ENCODE assay signal across 13 cellular contexts in the genomic region with DNA sequence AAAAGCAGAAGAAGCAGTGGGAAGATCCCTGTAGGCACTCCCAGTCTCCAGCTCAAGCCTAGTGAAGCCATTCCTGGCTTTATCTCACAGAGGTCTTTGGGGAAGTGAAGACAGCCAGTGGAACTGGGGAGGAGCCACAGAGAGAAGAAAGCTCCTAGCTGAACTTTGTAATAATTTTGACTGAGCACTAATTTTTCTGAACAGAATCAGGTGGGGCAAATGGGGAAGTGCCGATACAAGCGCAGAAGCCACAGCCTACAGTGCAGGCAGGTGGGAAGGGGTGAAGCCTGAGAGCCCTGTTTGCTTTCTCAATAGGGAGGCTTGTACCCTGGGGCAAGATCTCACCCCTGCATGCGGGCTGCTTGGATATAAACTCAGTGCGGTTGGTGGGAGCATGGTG. TPM values are rescaled to one million over a fixed set of nuclear protein-coding genes. Genes with fewer than 3 reads are reported as not detected.
DNase-seq lines count a peak whose midpoint lies in the region; ATAC-seq and TF ChIP-seq lines count a peak whose summit lies in the region.
"Had no signal": no experiment of that assay in that cellular context is flagged by ENCODE, and none has a peak within 500 bp of the region (broad histone marks: within the 10 kb centered on the region; RNA-seq: fewer than 3 reads in every experiment).

No MANE protein-coding gene starts in this region.

- H3K27ac Mint-ChIP-seq in GM23338: no peak overlapping the region
- H3K27ac Mint-ChIP-seq in activated naive CD8-positive, alpha-beta T cell treated with anti-CD3 and anti-CD28 coated beads for 36 hours: no peak overlapping the region
- H3K27ac Mint-ChIP-seq: effector memory CD8-positive, alpha-beta T cell had no signal

- H3K36me3 Mint-ChIP-seq in GM23338 (ENCODE audit: low read depth): no peaks in the 10 kb centered on the region; the same call in 2 of the 3 replicates
- H3K36me3 Mint-ChIP-seq in activated naive CD8-positive, alpha-beta T cell treated with anti-CD3 and anti-CD28 coated beads for 36 hours: peaks cover 5% of the 10 kb centered on the region

- TF ChIP-seq CTCF in GM23338 (conservative IDR thresholded peaks at IDR 0.05; ENCODE audit: low read depth in 2 of 2) (no peak), colonic mucosa (IDR thresholded peaks at IDR 0.05) (no peak), thoracic aorta (IDR thresholded peaks at IDR 0.05) (no peak), ovary (IDR thresholded peaks at IDR 0.05) (no peak)

- H3K4me3 Mint-ChIP-seq in GM23338: no peak overlapping the region
- no peak overlapping the region for H3K4me3 Mint-ChIP-seq in activated naive CD8-positive, alpha-beta T cell treated with anti-CD3 and anti-CD28 coated beads for 36 hours
- H3K4me3 Mint-ChIP-seq: activated T-cell treated with anti-CD3 and anti-CD28 coated beads, Interleukin-2, amount 50 U/mL, for 4 hours; effector memory CD8-positive, alpha-beta T cell had no signal

- no peak overlapping the region for H3K4me2 ChIP-seq in GM23338

- H3K79me2 ChIP-seq in GM23338 (replicated peaks; ENCODE audit: insufficient read depth): no peaks in the 10 kb centered on the region

- H2AFZ ChIP-seq in GM23338: peak overlapping the region; percentile 59; the same call in 1 of the 2 replicates

- no peak for ATAC-seq in GM23338
- no peak for ATAC-seq in thoracic aorta (ENCODE audit: insufficient number of reproducible peaks, low FRiP score, low read depth)
- ATAC-seq: activated T-cell treated with anti-CD3 and anti-CD28 coated beads, Interleukin-2, amount 50 U/mL, for 4 hours; effector memory CD8-positive, alpha-beta T cell had no signal

- no peak overlapping the region for H3K4me3 ChIP-seq in GM23338
- H3K4me3 ChIP-seq in colonic mucosa: no peak overlapping the region
- no peak overlapping the region for H3K4me3 ChIP-seq in thoracic aorta
- no peak overlapping the region for H3K4me3 ChIP-seq in ovary

- DNase-seq in GM23338 (ENCODE audit: low spot score): no peak
- DNase-seq in NOMO-1 (lab: John Stamatoyannopoulos, UW; ENCODE audit: unreplicated experiment in 2 of 2): peak; percentile 41 to 51
- DNase-seq in colonic mucosa: no peak
- no peak for DNase-seq in thoracic aorta (ENCODE audit: low spot score)
- no peak for DNase-seq in ovary
- no peak for DNase-seq in NCI-H146 treated with DMSO at 0.1 percent for 48 hours (lab: John Stamatoyannopoulos, UW; ENCODE audit: unreplicated experiment)
- no peak for DNase-seq in activated naive CD8-positive, alpha-beta T cell treated with anti-CD3 and anti-CD28 coated beads for 36 hours
- DNase-seq: activated CD4-positive, alpha-beta T cell treated with anti-CD3 and anti-CD28 coated beads, Interleukin-2, amount 50 U/mL, for 4 hours; activated T-cell treated with anti-CD3 and anti-CD28 coated beads, Interleukin-2, amount 50 U/mL, for 4 hours; effector memory CD8-positive, alpha-beta T cell; hypothalamus; NCI-H82; SHP77 had no signal

- H3K9me3 ChIP-seq in colonic mucosa (no peaks in the 10 kb centered on the region), thoracic aorta (no peaks in the 10 kb centered on the region), ovary (no peaks in the 10 kb centered on the region)

- H3K9me2 ChIP-seq in GM23338 (ENCODE audit: insufficient read depth): 0 out of 2 replicates have a peak, but pooled peaks cover 3% of the 10 kb centered on the region

- H3K9me3 Mint-ChIP-seq in GM23338: peaks cover 6% of the 10 kb centered on the region; the same call in 1 of the 3 replicates
- H3K9me3 Mint-ChIP-seq in activated naive CD8-positive, alpha-beta T cell treated with anti-CD3 and anti-CD28 coated beads for 36 hours: peaks cover 9% of the 10 kb centered on the region
- H3K9me3 Mint-ChIP-seq: effector memory CD8-positive, alpha-beta T cell had no signal

- no peak for TF ChIP-seq EP300 in ovary (IDR thresholded peaks at IDR 0.05)

- WGBS in ovary, 3 donors: 92 to 96% (median 92%) methylated on average over 4 of the region's 4 CpGs

- intact Hi-C loops in colonic mucosa (cut with DNase I) (no loop called here), ovary (cut with DNase I) (loop anchor here in 1 of 4 donors (10.0 kb wide), 2 partner anchors 50 to 70 kb away; a partner anchor contains a TSS)

- TF ChIP-seq POLR2A in ovary (IDR thresholded peaks at IDR 0.05): no peak

- H4K20me1 ChIP-seq in GM23338 (replicated peaks; ENCODE audit: insufficient read depth): no peaks in the 10 kb centered on the region

- no peaks in the 10 kb centered on the region for H3F3A ChIP-seq in GM23338 (replicated peaks; ENCODE audit: low read depth)

- H3K27me3 ChIP-seq in GM23338 (ENCODE audit: insufficient read depth): no peaks in the 10 kb centered on the region
- H3K27me3 ChIP-seq in colonic mucosa: no peaks in the 10 kb centered on the region
- H3K27me3 ChIP-seq in thoracic aorta (replicated peaks; ENCODE audit: insufficient read depth): no peaks in the 10 kb centered on the region
- H3K27me3 ChIP-seq in ovary: no peaks in the 10 kb centered on the region

- H3K9ac ChIP-seq in colonic mucosa (ENCODE audit: low read depth in 2 of 2, low read length in 2 of 2): no peak overlapping the region

- H3K36me3 ChIP-seq in GM23338 (ENCODE audit: insufficient read depth) (no peaks in the 10 kb centered on the region), colonic mucosa (no peaks in the 10 kb centered on the region), thoracic aorta (no peaks in the 10 kb centered on the region), ovary (no peaks in the 10 kb centered on the region)

- H3K4me1 ChIP-seq in GM23338 (ENCODE audit: insufficient read depth): no peaks in the 10 kb centered on the region
- H3K4me1 ChIP-seq in colonic mucosa: peaks cover 5% of the 10 kb centered on the region
- peaks cover 7 to 39% of the 10 kb centered on the region in 2 donors for H3K4me1 ChIP-seq in thoracic aorta (ENCODE audit: control insufficient read depth in 1 of 2, low read depth in 2 of 2)
- H3K4me1 ChIP-seq in ovary (ENCODE audit: insufficient read depth): peaks cover 10% of the 10 kb centered on the region

- H3K27me3 Mint-ChIP-seq in GM23338 (ENCODE audit: insufficient read depth, low read depth, poor library complexity): peaks cover 9% of the 10 kb centered on the region
- H3K27me3 Mint-ChIP-seq in activated naive CD8-positive, alpha-beta T cell treated with anti-CD3 and anti-CD28 coated beads for 36 hours: peaks cover 8% of the 10 kb centered on the region

- H3K4me1 Mint-ChIP-seq in GM23338: peaks cover 10% of the 10 kb centered on the region
- no peaks in the 10 kb centered on the region for H3K4me1 Mint-ChIP-seq in activated naive CD8-positive, alpha-beta T cell treated with anti-CD3 and anti-CD28 coated beads for 36 hours

- H3K27ac ChIP-seq in GM23338 (ENCODE audit: low read depth): no peak overlapping the region
- peak overlapping the region; percentile 58 for H3K27ac ChIP-seq in colonic mucosa
- H3K27ac ChIP-seq in thoracic aorta: peak overlapping the region; percentile 38 to 51
- no peak overlapping the region for H3K27ac ChIP-seq in ovary

TF ChIP-seq in GM23338, 12 proteins besides CTCF, POLR2A, EP300 and RAD21 (continues in another document):
- TF ChIP-seq EZH2phosphoT487 (IDR thresholded peaks at IDR 0.05; ENCODE audit: unreplicated experiment) (no peak), POLR2AphosphoS5 (IDR thresholded peaks at IDR 0.05; ENCODE audit: low read depth) (no peak), EZH2 (IDR thresholded peaks at IDR 0.05; ENCODE audit: low read depth, unreplicated experiment) (no peak), NANOG (IDR thresholded peaks at IDR 0.05; ENCODE audit: borderline replicate concordance) (no peak)
- TF ChIP-seq, protein P1, sequence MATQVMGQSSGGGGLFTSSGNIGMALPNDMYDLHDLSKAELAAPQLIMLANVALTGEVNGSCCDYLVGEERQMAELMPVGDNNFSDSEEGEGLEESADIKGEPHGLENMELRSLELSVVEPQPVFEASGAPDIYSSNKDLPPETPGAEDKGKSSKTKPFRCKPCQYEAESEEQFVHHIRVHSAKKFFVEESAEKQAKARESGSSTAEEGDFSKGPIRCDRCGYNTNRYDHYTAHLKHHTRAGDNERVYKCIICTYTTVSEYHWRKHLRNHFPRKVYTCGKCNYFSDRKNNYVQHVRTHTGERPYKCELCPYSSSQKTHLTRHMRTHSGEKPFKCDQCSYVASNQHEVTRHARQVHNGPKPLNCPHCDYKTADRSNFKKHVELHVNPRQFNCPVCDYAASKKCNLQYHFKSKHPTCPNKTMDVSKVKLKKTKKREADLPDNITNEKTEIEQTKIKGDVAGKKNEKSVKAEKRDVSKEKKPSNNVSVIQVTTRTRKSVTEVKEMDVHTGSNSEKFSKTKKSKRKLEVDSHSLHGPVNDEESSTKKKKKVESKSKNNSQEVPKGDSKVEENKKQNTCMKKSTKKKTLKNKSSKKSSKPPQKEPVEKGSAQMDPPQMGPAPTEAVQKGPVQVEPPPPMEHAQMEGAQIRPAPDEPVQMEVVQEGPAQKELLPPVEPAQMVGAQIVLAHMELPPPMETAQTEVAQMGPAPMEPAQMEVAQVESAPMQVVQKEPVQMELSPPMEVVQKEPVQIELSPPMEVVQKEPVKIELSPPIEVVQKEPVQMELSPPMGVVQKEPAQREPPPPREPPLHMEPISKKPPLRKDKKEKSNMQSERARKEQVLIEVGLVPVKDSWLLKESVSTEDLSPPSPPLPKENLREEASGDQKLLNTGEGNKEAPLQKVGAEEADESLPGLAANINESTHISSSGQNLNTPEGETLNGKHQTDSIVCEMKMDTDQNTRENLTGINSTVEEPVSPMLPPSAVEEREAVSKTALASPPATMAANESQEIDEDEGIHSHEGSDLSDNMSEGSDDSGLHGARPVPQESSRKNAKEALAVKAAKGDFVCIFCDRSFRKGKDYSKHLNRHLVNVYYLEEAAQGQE (IDR thresholded peaks at IDR 0.05; ENCODE audit: unreplicated experiment): no peak

RNA-seq across cellular contexts. Expression of a gene that starts 48.4 kb away (rescaled TPM):
- total RNA-seq in GM23338 (2014; rRNA removed; shearing (Covaris generic)): 35.2 and 36.2 TPM in 2 replicates
- 15.6 and 20.9 TPM in 2 replicates for polyA plus RNA-seq in GM23338 (2016; fragmentation: Nextera tagmentation; extraction: Ambion mirVana)
- total RNA-seq in colonic mucosa: 10 to 100 TPM; 36.9 to 56.6 TPM
- 10 to 100 TPM; 39.4 to 46.5 TPM for total RNA-seq in thoracic aorta
- 10 to 100 TPM; 18.8 to 32.3 (median 26.2) TPM for total RNA-seq in ovary
- polyA plus RNA-seq in ovary: 10 to 100 TPM; 15.8 to 30.3 TPM
- total RNA-seq in activated naive CD8-positive, alpha-beta T cell treated with anti-CD3 and anti-CD28 coated beads for 36 hours: 10 to 100 TPM; 20.4 to 22.8 TPM

Comparison
In these comparisons a context has a peak if more than half of its experiments do, and no peak if none do; other contexts are left out.
1. DNase-seq: peak in NOMO-1 (2 of 2); none in GM23338 (single experiment), colonic mucosa (single experiment), thoracic aorta (single experiment), ovary (0 of 5), NCI-H146 treated with DMSO at 0.1 percent for 48 hours (single experiment) and activated naive CD8-positive, alpha-beta T cell treated with anti-CD3 and anti-CD28 coated beads for 36 hours (single experiment).
2. H3K27ac ChIP-seq: peak in colonic mucosa (single experiment) and thoracic aorta (2 of 2); none in GM23338 (single experiment) and ovary (0 of 2).